Comparison of ENCODE assay signal across 8 cellular contexts in the genomic region with DNA sequence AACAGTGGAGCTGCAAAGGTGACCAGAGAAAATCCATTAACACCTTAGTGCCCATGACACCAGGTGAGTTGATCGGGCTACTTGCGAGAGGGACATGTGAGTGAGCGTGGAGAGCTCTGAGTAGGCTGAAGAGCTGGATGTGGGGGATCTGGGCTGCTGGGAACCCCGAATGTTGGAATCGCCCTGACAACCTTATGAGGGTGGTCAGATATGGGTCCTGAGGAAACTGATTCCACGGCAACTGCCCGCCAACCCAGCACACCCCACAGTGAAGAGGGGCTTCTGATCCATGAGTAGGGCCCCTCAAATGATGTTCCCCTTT. TPM values are rescaled to one million over a fixed set of nuclear protein-coding genes. Genes with fewer than 3 reads are reported as not detected.
DNase-seq lines count a peak whose midpoint lies in the region; ATAC-seq, FAIRE-seq and TF ChIP-seq lines count a peak whose summit lies in the region.

No MANE protein-coding gene starts in this region.

- H3K27ac Mint-ChIP-seq in CD4-positive, alpha-beta T cell, result peak overlapping the region; percentile 10
- peak overlapping the region in 1 of 2 donors; percentile 85 for H3K27ac Mint-ChIP-seq in effector memory CD8-positive, alpha-beta T cell
- H3K27ac Mint-ChIP-seq in nephron progenitor cell, result no peak overlapping the region

- H3K27me3 Mint-ChIP-seq in CD4-positive, alpha-beta T cell, result no peaks in the 10 kb centered on the region
- no peaks in the 10 kb centered on the region for H3K27me3 Mint-ChIP-seq in effector memory CD8-positive, alpha-beta T cell
- peaks cover 30% of the 10 kb centered on the region for H3K27me3 Mint-ChIP-seq in nephron progenitor cell (ENCODE audit: low read depth, poor library complexity)

- peaks cover 5% of the 10 kb centered on the region; the same call in 1 of the 2 replicates for H3F3A ChIP-seq in MM.1S (ENCODE audit: insufficient read depth, low read length)

- TF ChIP-seq CTCF in CD4-positive, alpha-beta T cell (IDR thresholded peaks at IDR 0.05), result no peak
- TF ChIP-seq CTCF in MM.1S (IDR thresholded peaks at IDR 0.05; ENCODE audit: low read length) (no peak), nephron progenitor cell (IDR thresholded peaks at IDR 0.05) (no peak)

- DNase-seq in CD4-positive, alpha-beta T cell, result no peak
- DNase-seq in MM.1S (peak; percentile 13), nephron progenitor cell (no peak), frontal cortex (ENCODE audit: low spot score in 2 of 2) (no peak), urothelium cell line (ENCODE audit: low spot score) (no peak)
- DNase-seq in effector memory CD8-positive, alpha-beta T cell, result no peak
- DNase-seq in stimulated activated CD4-positive, alpha-beta T cell treated with anti-CD3 and anti-CD28 coated beads, Interleukin-4, amount 100 ng/mL, for 24 hours, result no peak

- FAIRE-seq in frontal cortex (lab: Jason Lieb, UNC) (no peak), urothelium cell line (lab: Jason Lieb, UNC) (no peak)

- CTCF ChIA-PET in CD4-positive, alpha-beta T cell (lab: Charles Lee), result interaction anchor here (0.6 kb wide), 1 partner anchor 339 kb away, joined by 3 read pairs; no protein-coding TSS in a partner anchor

- H3K4me2 ChIP-seq in MM.1S (ENCODE audit: low read depth, low read length), result peak overlapping the region; percentile 93

- H3K27ac ChIP-seq in CD4-positive, alpha-beta T cell (ENCODE audit: low read depth, low read length), result no peak overlapping the region
- peak overlapping the region; percentile 74; the same call in 1 of the 2 replicates for H3K27ac ChIP-seq in MM.1S (ENCODE audit: low read length)

- no peaks in the 10 kb centered on the region for H3K9me3 Mint-ChIP-seq in CD4-positive, alpha-beta T cell
- H3K9me3 Mint-ChIP-seq in effector memory CD8-positive, alpha-beta T cell, result no peaks in the 10 kb centered on the region
- no peaks in the 10 kb centered on the region for H3K9me3 Mint-ChIP-seq in nephron progenitor cell

- no peak for ATAC-seq in CD4-positive, alpha-beta T cell (ENCODE audit: poor library complexity)
- ATAC-seq in effector memory CD8-positive, alpha-beta T cell (replicated peaks), result no peak
- ATAC-seq in HG03521 (IDR thresholded peaks at IDR 0.05; ENCODE audit: unreplicated experiment), result no peak

- H3K79me2 ChIP-seq in MM.1S (ENCODE audit: low read length), result no peaks in the 10 kb centered on the region

- H3K9me3 ChIP-seq in CD4-positive, alpha-beta T cell (ENCODE audit: control insufficient read depth, low read length), result no peaks in the 10 kb centered on the region
- no peaks in the 10 kb centered on the region for H3K9me3 ChIP-seq in MM.1S (replicated peaks; ENCODE audit: insufficient read depth, low read length)

- H3K9me2 ChIP-seq in MM.1S (replicated peaks; ENCODE audit: insufficient read depth, low read length), result no peaks in the 10 kb centered on the region

- peaks cover 28% of the 10 kb centered on the region for H3K4me1 Mint-ChIP-seq in CD4-positive, alpha-beta T cell (ENCODE audit: low read depth)
- peaks cover 22 to 23% of the 10 kb centered on the region in 2 donors for H3K4me1 Mint-ChIP-seq in effector memory CD8-positive, alpha-beta T cell (ENCODE audit: low read depth in 2 of 2)
- H3K4me1 Mint-ChIP-seq in nephron progenitor cell, result peaks cover 41% of the 10 kb centered on the region

- H3K9ac ChIP-seq in MM.1S (ENCODE audit: low read length), result peak overlapping the region; percentile 79

- peak overlapping the region; percentile 86 for H3K4me3 Mint-ChIP-seq in CD4-positive, alpha-beta T cell
- peak overlapping the region; percentile 88 to 94 for H3K4me3 Mint-ChIP-seq in effector memory CD8-positive, alpha-beta T cell
- H3K4me3 Mint-ChIP-seq in nephron progenitor cell, result peak overlapping the region; percentile 94

- POLR2A ChIA-PET in CD4-positive, alpha-beta T cell (lab: Charles Lee), result interaction anchor here (0.8 to 2.5 kb wide), 5 partner anchors 9 to 349 kb away, joined by 4 to 23 read pairs (median 7); a partner anchor contains a TSS

- H3K27me3 ChIP-seq in CD4-positive, alpha-beta T cell (ENCODE audit: control insufficient read depth, insufficient read depth, low read length), result no peaks in the 10 kb centered on the region
- peaks cover 5% of the 10 kb centered on the region; the same call in 1 of the 2 replicates for H3K27me3 ChIP-seq in MM.1S (replicated peaks; ENCODE audit: insufficient read depth, low read length)

- H3K4me3 ChIP-seq in MM.1S (ENCODE audit: low read length), result peak overlapping the region; percentile 97

- H2AFZ ChIP-seq in MM.1S (ENCODE audit: low read length), result peak overlapping the region; percentile 96

- H4K20me1 ChIP-seq in MM.1S (ENCODE audit: insufficient read depth, low read length), result no peaks in the 10 kb centered on the region

- H3K36me3 Mint-ChIP-seq in CD4-positive, alpha-beta T cell (ENCODE audit: low read depth), result peaks cover 8% of the 10 kb centered on the region
- peaks cover 20% of the 10 kb centered on the region for H3K36me3 Mint-ChIP-seq in effector memory CD8-positive, alpha-beta T cell (ENCODE audit: insufficient read depth)
- H3K36me3 Mint-ChIP-seq in nephron progenitor cell (ENCODE audit: low read depth), result no peaks in the 10 kb centered on the region

- intact Hi-C loops in CD4-positive, alpha-beta T cell (cut with DNase I, micrococcal nuclease), result loop anchor here (10.0 kb wide), 8 partner anchors 269 to 1881 kb away; a partner anchor contains a TSS

- H3K4me1 ChIP-seq in MM.1S (ENCODE audit: low read length), result peaks cover 12% of the 10 kb centered on the region

- no peaks in the 10 kb centered on the region for H3K36me3 ChIP-seq in MM.1S (replicated peaks; ENCODE audit: insufficient read depth, low read length)

RNA-seq across cellular contexts. Expression of a gene that starts 0.7 kb away (rescaled TPM):
- 10 to 100 TPM; 13.7 to 14.3 TPM for total RNA-seq in CD4-positive, alpha-beta T cell
- 14.3 TPM for total RNA-seq in frontal cortex
